ENCODE assay signal across 1 cellular context in the genomic region with DNA sequence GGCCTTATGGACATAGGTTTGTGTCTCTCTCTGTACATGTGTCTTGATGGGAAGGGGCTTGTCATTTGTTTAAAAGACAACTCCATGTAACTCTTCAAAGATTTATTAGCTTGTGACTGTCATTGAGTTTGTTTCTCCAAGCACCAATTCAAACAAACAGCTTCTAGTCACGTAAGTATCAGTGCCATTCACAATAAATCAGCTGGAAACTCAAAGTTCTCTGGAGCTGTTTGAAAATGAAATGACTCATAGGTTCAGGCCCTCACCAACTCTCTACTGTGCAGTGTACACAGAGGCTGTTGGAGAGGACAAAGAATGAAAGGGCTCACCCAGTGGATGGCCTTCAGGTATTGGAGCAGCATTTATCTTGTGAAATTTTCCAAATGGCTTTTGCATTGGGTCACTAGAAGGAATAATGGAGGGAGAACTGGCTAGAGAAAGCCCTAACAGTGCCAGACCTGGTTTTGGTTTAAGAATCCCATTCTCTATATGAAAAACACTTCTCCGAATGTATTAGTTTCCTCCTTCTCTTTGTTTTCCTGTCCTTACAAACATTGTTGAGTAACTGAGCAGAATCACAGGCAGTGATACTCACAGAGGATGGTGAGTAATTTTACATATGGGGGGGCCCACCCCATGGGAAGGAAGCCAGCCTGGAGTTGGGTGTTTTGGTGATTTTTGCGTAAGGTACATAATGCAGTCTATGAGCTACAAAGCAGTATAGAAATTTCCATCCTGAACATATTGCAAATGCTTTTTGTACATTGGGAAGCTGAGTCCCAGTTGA.
TF ChIP-seq lines count a peak whose summit lies in the region.

No MANE protein-coding gene starts in this region.

TF ChIP-seq in WTC11, 78 proteins besides CTCF, POLR2A, EP300 and RAD21 (continued from another document):
- TF ChIP-seq, protein P1, sequence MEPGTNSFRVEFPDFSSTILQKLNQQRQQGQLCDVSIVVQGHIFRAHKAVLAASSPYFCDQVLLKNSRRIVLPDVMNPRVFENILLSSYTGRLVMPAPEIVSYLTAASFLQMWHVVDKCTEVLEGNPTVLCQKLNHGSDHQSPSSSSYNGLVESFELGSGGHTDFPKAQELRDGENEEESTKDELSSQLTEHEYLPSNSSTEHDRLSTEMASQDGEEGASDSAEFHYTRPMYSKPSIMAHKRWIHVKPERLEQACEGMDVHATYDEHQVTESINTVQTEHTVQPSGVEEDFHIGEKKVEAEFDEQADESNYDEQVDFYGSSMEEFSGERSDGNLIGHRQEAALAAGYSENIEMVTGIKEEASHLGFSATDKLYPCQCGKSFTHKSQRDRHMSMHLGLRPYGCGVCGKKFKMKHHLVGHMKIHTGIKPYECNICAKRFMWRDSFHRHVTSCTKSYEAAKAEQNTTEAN (CRISPR knock-in tag; IDR thresholded peaks at IDR 0.05): no peak
- TF ChIP-seq ZNF219 (CRISPR knock-in tag; IDR thresholded peaks at IDR 0.05; ENCODE audit: borderline replicate concordance) (no peak), ZNF423 (CRISPR knock-in tag; IDR thresholded peaks at IDR 0.05) (no peak), TCF7 (CRISPR knock-in tag; IDR thresholded peaks at IDR 0.05; ENCODE audit: low read depth) (no peak), ETV6 (CRISPR knock-in tag; IDR thresholded peaks at IDR 0.05) (no peak), IRF2 (CRISPR knock-in tag; IDR thresholded peaks at IDR 0.05; ENCODE audit: borderline replicate concordance, low read depth) (no peak)
- TF ChIP-seq, protein P2, sequence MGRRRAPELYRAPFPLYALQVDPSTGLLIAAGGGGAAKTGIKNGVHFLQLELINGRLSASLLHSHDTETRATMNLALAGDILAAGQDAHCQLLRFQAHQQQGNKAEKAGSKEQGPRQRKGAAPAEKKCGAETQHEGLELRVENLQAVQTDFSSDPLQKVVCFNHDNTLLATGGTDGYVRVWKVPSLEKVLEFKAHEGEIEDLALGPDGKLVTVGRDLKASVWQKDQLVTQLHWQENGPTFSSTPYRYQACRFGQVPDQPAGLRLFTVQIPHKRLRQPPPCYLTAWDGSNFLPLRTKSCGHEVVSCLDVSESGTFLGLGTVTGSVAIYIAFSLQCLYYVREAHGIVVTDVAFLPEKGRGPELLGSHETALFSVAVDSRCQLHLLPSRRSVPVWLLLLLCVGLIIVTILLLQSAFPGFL (CRISPR knock-in tag; IDR thresholded peaks at IDR 0.05; ENCODE audit: borderline replicate concordance): no peak
